In genomic region chr20:14219801-14220461, GRCh38 we compare ENCODE assay signal across 13 cellular contexts.
DNase-seq lines count a peak whose midpoint lies in the region; ATAC-seq lines count a peak whose summit lies in the region.
"Had no signal": no experiment of that assay in that cellular context is flagged by ENCODE, and none has a peak within 500 bp of the region (broad histone marks: within the 10 kb centered on the region; RNA-seq: fewer than 3 reads in every experiment).

No MANE protein-coding gene starts in this region.

- peaks cover 3% of the 10 kb centered on the region for H3K4me1 ChIP-seq in NT2/D1 (ENCODE audit: insufficient read depth, insufficient read length)
- H3K4me1 ChIP-seq: HAP-1, pancreas had no signal

- H3K27me3 ChIP-seq in NT2/D1 (ENCODE audit: insufficient read depth, insufficient read length) = no peaks in the 10 kb centered on the region
- H3K27me3 ChIP-seq: pancreas had no signal

- in situ Hi-C loops in Caki2 (cut with HindIII; ENCODE audit: low pct_unique_long_range_greater_than_20kb, low sequenced_read_pairs) = no loop called here

- no peaks in the 10 kb centered on the region for H3K36me3 ChIP-seq in NT2/D1 (ENCODE audit: insufficient read depth, insufficient read length, low read length)
- H3K36me3 ChIP-seq: HAP-1, pancreas had no signal

- ATAC-seq in GM19328 (IDR thresholded peaks at IDR 0.05; ENCODE audit: unreplicated experiment) = no peak
- ATAC-seq in GM18907 (IDR thresholded peaks at IDR 0.05; ENCODE audit: unreplicated experiment) = no peak
- ATAC-seq in GM21717 (IDR thresholded peaks at IDR 0.05; ENCODE audit: unreplicated experiment) = no peak
- ATAC-seq: activated T-cell treated with anti-CD3 and anti-CD28 coated beads, Interleukin-2, amount 50 U/mL, for 4 hours; pancreas had no signal

- no peak overlapping the region for H3K9ac ChIP-seq in NT2/D1 (ENCODE audit: insufficient read length, low read depth)

- H3K4me3 ChIP-seq in NT2/D1 (ENCODE audit: insufficient read length, low read depth) = no peak overlapping the region
- H3K4me3 ChIP-seq: HAP-1, pancreas had no signal

- no peaks in the 10 kb centered on the region for H3K9me3 ChIP-seq in NT2/D1 (ENCODE audit: insufficient read depth, low read length)
- H3K9me3 ChIP-seq: HAP-1, pancreas had no signal

- peak; percentile 95 for DNase-seq in Caki2 (ENCODE audit: low read depth)
- peak; percentile 82 for DNase-seq in HT-29 (ENCODE audit: low spot score)
- DNase-seq in NT2/D1 (ENCODE audit: low read depth, low spot score) = peak; percentile 69
- peak; percentile 46 for DNase-seq in iPS-NIHi7 (ENCODE audit: extremely low spot score)
- DNase-seq in AG08395 (ENCODE audit: low spot score) = no peak
- DNase-seq: activated CD4-positive, alpha-beta T cell treated with anti-CD3 and anti-CD28 coated beads for 48 hours; activated T-cell treated with anti-CD3 and anti-CD28 coated beads, Interleukin-2, amount 50 U/mL, for 4 hours; GDM1; pancreas had no signal
